Comparison of ENCODE assay signal across 16 cellular contexts in the genomic region with DNA sequence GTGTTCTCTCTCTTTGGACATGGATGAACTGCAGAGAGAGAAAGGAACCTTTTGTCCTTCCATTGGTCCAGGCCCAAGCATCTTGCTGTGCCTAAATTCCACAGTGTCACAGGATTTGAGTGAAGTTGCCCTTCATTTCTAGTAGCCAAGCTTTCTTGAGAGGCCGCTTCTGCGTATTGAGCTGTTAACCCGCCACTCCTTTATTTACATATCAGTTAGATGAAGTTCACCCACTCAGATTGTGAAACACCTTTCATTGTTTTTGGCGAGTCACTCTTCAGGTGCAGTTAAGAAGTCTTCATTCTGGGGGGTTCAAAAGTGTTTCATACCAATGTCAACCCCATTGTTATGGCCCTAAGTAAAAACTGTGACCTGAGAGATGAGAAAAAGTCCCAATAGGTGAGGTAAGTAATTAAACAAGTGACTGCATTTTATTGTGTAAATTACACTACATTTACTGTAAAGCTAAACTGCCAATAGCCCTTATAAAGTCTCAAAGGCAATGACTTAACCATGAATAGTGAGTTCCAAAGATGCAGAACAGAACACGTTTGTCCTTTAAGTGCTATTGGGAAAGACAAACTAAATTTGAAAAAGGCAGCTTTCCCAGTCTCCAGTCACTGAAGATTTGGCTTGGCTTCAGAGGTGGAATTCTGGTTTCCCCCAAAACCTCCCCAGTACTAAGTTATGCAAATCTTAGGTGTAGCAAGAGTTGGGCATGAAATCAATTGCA.
DNase-seq lines count a peak whose midpoint lies in the region; ATAC-seq and TF ChIP-seq lines count a peak whose summit lies in the region.
"Had no signal": no experiment of that assay in that cellular context is flagged by ENCODE, and none has a peak within 500 bp of the region (broad histone marks: within the 10 kb centered on the region; RNA-seq: fewer than 3 reads in every experiment).

No MANE protein-coding gene starts in this region.

- TF ChIP-seq POLR2A in right lobe of liver (IDR thresholded peaks at IDR 0.05) (no peak), suprapubic skin (IDR thresholded peaks at IDR 0.05) (no peak)

- WGBS in right lobe of liver (ENCODE audit: insufficient coverage, low coverage, low lambda C conversion rate, missing lambda C conversion rate): 46% methylated on average over 5 of the region's 5 CpGs
- 59% methylated on average over 5 of the region's 5 CpGs for WGBS in suprapubic skin

- TF ChIP-seq CTCF in PC-9 (conservative IDR thresholded peaks at IDR 0.05) (no peak), right lobe of liver (IDR thresholded peaks at IDR 0.05) (no peak), suprapubic skin (IDR thresholded peaks at IDR 0.05) (no peak), ascending aorta (IDR thresholded peaks at IDR 0.05) (no peak)

- H3K4me1 ChIP-seq in PC-9 (replicated peaks; ENCODE audit: insufficient read depth): peaks cover 10% of the 10 kb centered on the region
- H3K4me1 ChIP-seq in right lobe of liver: peaks cover 0 to 29% (median 0%) of the 10 kb centered on the region in 4 donors
- H3K4me1 ChIP-seq in suprapubic skin: peaks cover 52% of the 10 kb centered on the region
- no peaks in the 10 kb centered on the region for H3K4me1 ChIP-seq in ascending aorta
- H3K4me1 ChIP-seq: spleen had no signal

- H2AFZ ChIP-seq in PC-9: no peak overlapping the region

- no TSS peak for BruUV-seq in PC-9 (replicated peaks; lab: Mats Ljungman, UMichigan)

- H3F3A ChIP-seq in PC-9 (ENCODE audit: insufficient read depth, low read depth): peaks cover 4% of the 10 kb centered on the region; the same call in 1 of the 2 replicates

- H3K36me3 ChIP-seq in PC-9 (ENCODE audit: low read depth) (no peaks in the 10 kb centered on the region), right lobe of liver (no peaks in the 10 kb centered on the region), suprapubic skin (no peaks in the 10 kb centered on the region), ascending aorta (no peaks in the 10 kb centered on the region)
- H3K36me3 ChIP-seq: spleen had no signal

- no peaks in the 10 kb centered on the region for H3K79me2 ChIP-seq in PC-9 (ENCODE audit: low read depth)

- 0 out of 2 replicates have a peak, but pooled peaks cover 4% of the 10 kb centered on the region for H3K9me3 ChIP-seq in PC-9 (ENCODE audit: insufficient read depth, low read depth)
- no peaks in the 10 kb centered on the region for H3K9me3 ChIP-seq in right lobe of liver
- H3K9me3 ChIP-seq in suprapubic skin: no peaks in the 10 kb centered on the region
- no peaks in the 10 kb centered on the region for H3K9me3 ChIP-seq in ascending aorta
- H3K9me3 ChIP-seq: spleen had no signal

- ATAC-seq in right lobe of liver: peak; percentile 22 to 77 (median 72)
- no peak for ATAC-seq in GM18519 (IDR thresholded peaks at IDR 0.05; ENCODE audit: low FRiP score, unreplicated experiment)
- no peak for ATAC-seq in GM18867 (IDR thresholded peaks at IDR 0.05; ENCODE audit: unreplicated experiment)

- DNase-seq in PC-9: peak in 1 of 2 experiments; percentile 50
- peak; percentile 43 for DNase-seq in epithelial cell of prostate (ENCODE audit: low read depth, low spot score)
- DNase-seq in right lobe of liver: no peak
- no peak for DNase-seq in suprapubic skin (ENCODE audit: low spot score in 2 of 2)
- no peak for DNase-seq in ascending aorta (ENCODE audit: low spot score in 2 of 2)
- DNase-seq: activated CD4-positive, alpha-beta T cell treated with anti-CD3 and anti-CD28 coated beads for 4 hours; CD4-positive, alpha-beta T cell; dermis blood vessel endothelial cell; NCI-H1105; NCI-H524 treated with DMSO at 0.1 percent for 48 hours; posterior cingulate gyrus; Right ventricle myocardium superior; spleen; stimulated activated CD4-positive, alpha-beta T cell treated with anti-CD3 and anti-CD28 coated beads, Interleukin-4, amount 100 ng/mL, for 4 hours had no signal

- POLR2A ChIA-PET in PC-9 (lab: Charles Lee; ENCODE audit: unreplicated experiment): no interaction called here

- H4K20me1 ChIP-seq in PC-9 (ENCODE audit: insufficient read depth): no peaks in the 10 kb centered on the region

- H3K4me3 ChIP-seq in PC-9: no peak overlapping the region
- no peak overlapping the region for H3K4me3 ChIP-seq in right lobe of liver
- H3K4me3 ChIP-seq in suprapubic skin: no peak overlapping the region
- H3K4me3 ChIP-seq in ascending aorta: no peak overlapping the region
- H3K4me3 ChIP-seq: spleen had no signal

- H3K27ac ChIP-seq in PC-9 (0 out of 2 replicates have a peak overlapping the region, but pooled peaks have one; percentile 16), epithelial cell of prostate (peak overlapping the region; percentile 66), right lobe of liver (peak overlapping the region in 1 of 3 donors; percentile 21), suprapubic skin (peak overlapping the region; percentile 77), ascending aorta (no peak overlapping the region)
- H3K27ac ChIP-seq: spleen had no signal

- no peak for TF ChIP-seq EP300 in suprapubic skin (IDR thresholded peaks at IDR 0.05)

- CTCF ChIA-PET in PC-9 (lab: Charles Lee): no interaction called here

- no peaks in the 10 kb centered on the region for H3K27me3 ChIP-seq in PC-9 (ENCODE audit: insufficient read depth, low read depth)
- H3K27me3 ChIP-seq in right lobe of liver: no peaks in the 10 kb centered on the region
- H3K27me3 ChIP-seq in suprapubic skin: no peaks in the 10 kb centered on the region
- H3K27me3 ChIP-seq in ascending aorta: no peaks in the 10 kb centered on the region
- H3K27me3 ChIP-seq: spleen had no signal

- intact Hi-C loops in PC-9 (cut with micrococcal nuclease; ENCODE audit: unreplicated experiment): no loop called here
- intact Hi-C loops in right lobe of liver (cut with DNase I): no loop called here
- intact Hi-C loops in ascending aorta (cut with DNase I): no loop called here

- H3K4me2 ChIP-seq in PC-9: no peak overlapping the region

- no peaks in the 10 kb centered on the region for H3K9me2 ChIP-seq in PC-9 (ENCODE audit: insufficient read depth)

Comparison
In these comparisons a context has a peak if more than half of its experiments do, and no peak if none do; other contexts are left out.
1. H3K27ac ChIP-seq: peak in PC-9 (single experiment), epithelial cell of prostate (single experiment) and suprapubic skin (single experiment); none in ascending aorta (0 of 2).
2. ATAC-seq: peak in right lobe of liver (4 of 4); none in GM18519 (single experiment) and GM18867 (single experiment).